In genomic region chr2:240650254-240650965, GRCh38 we compare ENCODE assay signal across 31 cellular contexts. TPM values are rescaled to one million over a fixed set of nuclear protein-coding genes. Genes with fewer than 3 reads are reported as not detected.
"Had no signal": no experiment of that assay in that cellular context is flagged by ENCODE, and none has a peak within 500 bp of the region (broad histone marks: within the 10 kb centered on the region; RNA-seq: fewer than 3 reads in every experiment).

No MANE protein-coding gene starts in this region.

- H3K27ac ChIP-seq: adrenal gland, KMS-11, SJCRH30, VCaP had no signal

- H3K4me3 ChIP-seq: adrenal gland, SJCRH30 had no signal

- DNase-seq: activated CD4-positive, alpha-beta T cell treated with anti-CD3 and anti-CD28 coated beads for 36 hours; activated CD4-positive, alpha-beta T cell treated with anti-CD3 and anti-CD28 coated beads, Interleukin-2, amount 50 U/mL, for 1 hour; activated CD4-positive, CD25-positive, alpha-beta regulatory T cell; activated CD8-positive, alpha-beta memory T cell treated with anti-CD3 and anti-CD28 coated beads for 24 hours; activated naive CD4-positive, alpha-beta T cell treated with anti-CD3 and anti-CD28 coated beads, Interleukin-2, amount 50 U/mL, for 16 hours; activated naive CD8-positive, alpha-beta T cell treated with anti-CD3 and anti-CD28 coated beads, Interleukin-2, amount 10 ng/mL, durations not matched to agents 7 days and 5 days; activated T-cell treated with anti-CD3 and anti-CD28 coated beads, Interleukin-2, amount 50 U/mL, for 72 hours; adrenal gland; anterior cingulate cortex; MV-4-11; NCI-H1092 treated with DMSO at 0.1 percent for 48 hours; NCI-H1417 treated with DMSO at 0.1 percent for 48 hours; NCI-H1694; NCI-H2029; NCI-H2107; NCI-H345; NCI-H510A; NCI-H526 treated with DMSO at 0.1 percent for 48 hours; NCI-H82; OCI-M1; RPMI8226; SJCRH30; SK-N-SH; T-helper 1 cell had no signal

RNA-seq across cellular contexts. Expression of gene AQP12B, which starts 32.3 kb away (rescaled TPM):
- total RNA-seq: activated CD4-positive, alpha-beta T cell treated with anti-CD3 and anti-CD28 coated beads for 36 hours; activated naive CD8-positive, alpha-beta T cell treated with anti-CD3 and anti-CD28 coated beads, Interleukin-2, amount 10 ng/mL, durations not matched to agents 7 days and 5 days; activated T-cell treated with anti-CD3 and anti-CD28 coated beads, Interleukin-2, amount 50 U/mL, for 72 hours; activated T-helper 2 cell treated with anti-CD3 and anti-CD28 coated beads, Interferon-gamma antibody, Interleukin-2, Interleukin-4, amounts not matched to agents 10 μg/mL and 5 μg/mL and 100 μg/mL, durations not matched to agents 14 hours and 24 hours and 36 hours; adrenal gland; cardiac septum; MCF 10A; Right ventricle myocardium inferior; SJCRH30; T-helper 2 cell treated with Interferon-gamma antibody and Interleukin-4, amounts not matched to agents 100 ng/mL and 5 ng/mL, for 36 hours had no signal

RNA-seq across cellular contexts. Expression of gene AQP12A, which starts 41.3 kb away (rescaled TPM):
- total RNA-seq: activated CD4-positive, alpha-beta T cell treated with anti-CD3 and anti-CD28 coated beads for 36 hours; activated naive CD8-positive, alpha-beta T cell treated with anti-CD3 and anti-CD28 coated beads, Interleukin-2, amount 10 ng/mL, durations not matched to agents 7 days and 5 days; activated T-cell treated with anti-CD3 and anti-CD28 coated beads, Interleukin-2, amount 50 U/mL, for 72 hours; activated T-helper 2 cell treated with anti-CD3 and anti-CD28 coated beads, Interferon-gamma antibody, Interleukin-2, Interleukin-4, amounts not matched to agents 10 μg/mL and 5 μg/mL and 100 μg/mL, durations not matched to agents 14 hours and 24 hours and 36 hours; adrenal gland; cardiac septum; MCF 10A; Right ventricle myocardium inferior; SJCRH30; T-helper 2 cell treated with Interferon-gamma antibody and Interleukin-4, amounts not matched to agents 100 ng/mL and 5 ng/mL, for 36 hours had no signal
